ENCODE assay signal across 1 cellular context in the genomic region with DNA sequence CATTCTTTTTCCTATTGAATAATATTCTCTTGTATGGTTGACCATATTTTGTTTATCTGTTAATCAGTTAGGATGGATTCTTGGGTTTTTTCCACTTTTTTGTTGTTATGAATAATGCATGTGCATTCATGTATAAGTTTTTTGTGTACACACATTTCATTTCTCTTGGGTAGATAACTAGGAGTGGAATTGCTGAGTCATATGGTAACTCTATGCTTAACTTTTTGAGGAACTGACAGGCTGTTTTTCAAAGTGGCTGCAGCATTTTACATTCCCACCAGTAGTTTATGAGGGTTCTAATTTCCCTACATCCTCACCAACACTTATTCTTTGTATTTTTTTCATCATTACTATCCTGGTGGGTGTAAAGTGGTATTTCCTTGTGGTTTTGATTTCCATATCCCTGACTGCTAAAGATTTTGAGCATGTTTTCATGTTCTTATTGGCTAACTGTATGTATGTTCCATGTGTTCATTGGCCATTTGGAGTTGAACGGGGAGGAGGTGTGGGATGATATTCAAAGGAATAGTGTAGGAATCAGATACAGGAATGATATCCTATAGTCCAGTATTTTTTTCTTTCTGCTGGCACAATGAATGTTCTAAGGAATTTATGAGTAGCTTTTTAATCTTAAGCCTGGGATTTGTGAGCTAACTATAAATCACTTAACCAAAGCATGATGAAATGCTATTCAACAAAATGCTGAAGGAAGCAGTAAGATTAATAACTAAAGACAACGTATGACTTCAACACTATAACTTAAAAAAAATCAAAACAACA.
TF ChIP-seq lines count a peak whose summit lies in the region.

No MANE protein-coding gene starts in this region.

TF ChIP-seq in K562, 482 proteins besides CTCF, POLR2A, EP300 and RAD21 (continued from another document):
- TF ChIP-seq, protein P1, sequence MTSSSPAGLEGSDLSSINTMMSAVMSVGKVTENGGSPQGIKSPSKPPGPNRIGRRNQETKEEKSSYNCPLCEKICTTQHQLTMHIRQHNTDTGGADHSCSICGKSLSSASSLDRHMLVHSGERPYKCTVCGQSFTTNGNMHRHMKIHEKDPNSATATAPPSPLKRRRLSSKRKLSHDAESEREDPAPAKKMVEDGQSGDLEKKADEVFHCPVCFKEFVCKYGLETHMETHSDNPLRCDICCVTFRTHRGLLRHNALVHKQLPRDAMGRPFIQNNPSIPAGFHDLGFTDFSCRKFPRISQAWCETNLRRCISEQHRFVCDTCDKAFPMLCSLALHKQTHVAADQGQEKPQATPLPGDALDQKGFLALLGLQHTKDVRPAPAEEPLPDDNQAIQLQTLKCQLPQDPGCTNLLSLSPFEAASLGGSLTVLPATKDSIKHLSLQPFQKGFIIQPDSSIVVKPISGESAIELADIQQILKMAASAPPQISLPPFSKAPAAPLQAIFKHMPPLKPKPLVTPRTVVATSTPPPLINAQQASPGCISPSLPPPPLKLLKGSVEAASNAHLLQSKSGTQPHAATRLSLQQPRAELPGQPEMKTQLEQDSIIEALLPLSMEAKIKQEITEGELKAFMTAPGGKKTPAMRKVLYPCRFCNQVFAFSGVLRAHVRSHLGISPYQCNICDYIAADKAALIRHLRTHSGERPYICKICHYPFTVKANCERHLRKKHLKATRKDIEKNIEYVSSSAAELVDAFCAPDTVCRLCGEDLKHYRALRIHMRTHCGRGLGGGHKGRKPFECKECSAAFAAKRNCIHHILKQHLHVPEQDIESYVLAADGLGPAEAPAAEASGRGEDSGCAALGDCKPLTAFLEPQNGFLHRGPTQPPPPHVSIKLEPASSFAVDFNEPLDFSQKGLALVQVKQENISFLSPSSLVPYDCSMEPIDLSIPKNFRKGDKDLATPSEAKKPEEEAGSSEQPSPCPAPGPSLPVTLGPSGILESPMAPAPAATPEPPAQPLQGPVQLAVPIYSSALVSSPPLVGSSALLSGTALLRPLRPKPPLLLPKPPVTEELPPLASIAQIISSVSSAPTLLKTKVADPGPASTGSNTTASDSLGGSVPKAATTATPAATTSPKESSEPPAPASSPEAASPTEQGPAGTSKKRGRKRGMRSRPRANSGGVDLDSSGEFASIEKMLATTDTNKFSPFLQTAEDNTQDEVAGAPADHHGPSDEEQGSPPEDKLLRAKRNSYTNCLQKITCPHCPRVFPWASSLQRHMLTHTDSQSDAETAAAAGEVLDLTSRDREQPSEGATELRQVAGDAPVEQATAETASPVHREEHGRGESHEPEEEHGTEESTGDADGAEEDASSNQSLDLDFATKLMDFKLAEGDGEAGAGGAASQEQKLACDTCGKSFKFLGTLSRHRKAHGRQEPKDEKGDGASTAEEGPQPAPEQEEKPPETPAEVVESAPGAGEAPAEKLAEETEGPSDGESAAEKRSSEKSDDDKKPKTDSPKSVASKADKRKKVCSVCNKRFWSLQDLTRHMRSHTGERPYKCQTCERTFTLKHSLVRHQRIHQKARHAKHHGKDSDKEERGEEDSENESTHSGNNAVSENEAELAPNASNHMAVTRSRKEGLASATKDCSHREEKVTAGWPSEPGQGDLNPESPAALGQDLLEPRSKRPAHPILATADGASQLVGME (CRISPR knock-in tag; IDR thresholded peaks at IDR 0.05) = no peak
- TF ChIP-seq TAF1 (IDR thresholded peaks at IDR 0.05; ENCODE audit: control insufficient read depth, extremely low read depth, insufficient read depth, low read length, severe bottlenecking) = no peak
- TF ChIP-seq, protein P2, sequence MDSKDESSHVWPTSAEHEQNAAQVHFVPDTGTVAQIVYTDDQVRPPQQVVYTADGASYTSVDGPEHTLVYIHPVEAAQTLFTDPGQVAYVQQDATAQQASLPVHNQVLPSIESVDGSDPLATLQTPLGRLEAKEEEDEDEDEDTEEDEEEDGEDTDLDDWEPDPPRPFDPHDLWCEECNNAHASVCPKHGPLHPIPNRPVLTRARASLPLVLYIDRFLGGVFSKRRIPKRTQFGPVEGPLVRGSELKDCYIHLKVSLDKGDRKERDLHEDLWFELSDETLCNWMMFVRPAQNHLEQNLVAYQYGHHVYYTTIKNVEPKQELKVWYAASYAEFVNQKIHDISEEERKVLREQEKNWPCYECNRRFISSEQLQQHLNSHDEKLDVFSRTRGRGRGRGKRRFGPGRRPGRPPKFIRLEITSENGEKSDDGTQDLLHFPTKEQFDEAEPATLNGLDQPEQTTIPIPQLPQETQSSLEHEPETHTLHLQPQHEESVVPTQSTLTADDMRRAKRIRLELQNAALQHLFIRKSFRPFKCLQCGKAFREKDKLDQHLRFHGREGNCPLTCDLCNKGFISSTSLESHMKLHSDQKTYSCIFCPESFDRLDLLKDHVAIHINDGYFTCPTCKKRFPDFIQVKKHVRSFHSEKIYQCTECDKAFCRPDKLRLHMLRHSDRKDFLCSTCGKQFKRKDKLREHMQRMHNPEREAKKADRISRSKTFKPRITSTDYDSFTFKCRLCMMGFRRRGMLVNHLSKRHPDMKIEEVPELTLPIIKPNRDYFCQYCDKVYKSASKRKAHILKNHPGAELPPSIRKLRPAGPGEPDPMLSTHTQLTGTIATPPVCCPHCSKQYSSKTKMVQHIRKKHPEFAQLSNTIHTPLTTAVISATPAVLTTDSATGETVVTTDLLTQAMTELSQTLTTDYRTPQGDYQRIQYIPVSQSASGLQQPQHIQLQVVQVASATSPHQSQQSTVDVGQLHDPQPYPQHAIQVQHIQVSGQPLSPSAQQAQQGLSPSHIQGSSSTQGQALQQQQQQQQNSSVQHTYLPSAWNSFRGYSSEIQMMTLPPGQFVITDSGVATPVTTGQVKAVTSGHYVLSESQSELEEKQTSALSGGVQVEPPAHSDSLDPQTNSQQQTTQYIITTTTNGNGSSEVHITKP (IDR thresholded peaks at IDR 0.05; ENCODE audit: partially characterized antibody) = peak; percentile 42
- TF ChIP-seq TEAD1 (CRISPR knock-in tag; IDR thresholded peaks at IDR 0.05) = peak in 1 of 2 experiments; percentile 52; a peak in 1 of 4 replicates
- TF ChIP-seq, protein P3, sequence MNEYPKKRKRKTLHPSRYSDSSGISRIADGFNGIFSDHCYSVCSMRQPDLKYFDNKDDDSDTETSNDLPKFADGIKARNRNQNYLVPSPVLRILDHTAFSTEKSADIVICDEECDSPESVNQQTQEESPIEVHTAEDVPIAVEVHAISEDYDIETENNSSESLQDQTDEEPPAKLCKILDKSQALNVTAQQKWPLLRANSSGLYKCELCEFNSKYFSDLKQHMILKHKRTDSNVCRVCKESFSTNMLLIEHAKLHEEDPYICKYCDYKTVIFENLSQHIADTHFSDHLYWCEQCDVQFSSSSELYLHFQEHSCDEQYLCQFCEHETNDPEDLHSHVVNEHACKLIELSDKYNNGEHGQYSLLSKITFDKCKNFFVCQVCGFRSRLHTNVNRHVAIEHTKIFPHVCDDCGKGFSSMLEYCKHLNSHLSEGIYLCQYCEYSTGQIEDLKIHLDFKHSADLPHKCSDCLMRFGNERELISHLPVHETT (CRISPR knock-in tag; conservative IDR thresholded peaks at IDR 0.05 in 1 of 2, IDR thresholded peaks at IDR 0.05 in 1 of 2) = no peak
- no peak for TF ChIP-seq CTBP1 (IDR thresholded peaks at IDR 0.05; ENCODE audit: borderline replicate concordance)
- TF ChIP-seq MYBL2 (IDR thresholded peaks at IDR 0.05; ENCODE audit: low read depth) = peak; percentile 39
- TF ChIP-seq MYBL2 (CRISPR knock-in tag; IDR thresholded peaks at IDR 0.05; ENCODE audit: borderline replicate concordance) = no peak
- peak; percentile 95 for TF ChIP-seq BACH1 (tag; IDR thresholded peaks at IDR 0.05)
- 0 out of 2 replicates have a peak, but pooled peaks have one; percentile 19 for TF ChIP-seq ZNF436 (CRISPR knock-in tag; IDR thresholded peaks at IDR 0.05)
- TF ChIP-seq, protein P4, sequence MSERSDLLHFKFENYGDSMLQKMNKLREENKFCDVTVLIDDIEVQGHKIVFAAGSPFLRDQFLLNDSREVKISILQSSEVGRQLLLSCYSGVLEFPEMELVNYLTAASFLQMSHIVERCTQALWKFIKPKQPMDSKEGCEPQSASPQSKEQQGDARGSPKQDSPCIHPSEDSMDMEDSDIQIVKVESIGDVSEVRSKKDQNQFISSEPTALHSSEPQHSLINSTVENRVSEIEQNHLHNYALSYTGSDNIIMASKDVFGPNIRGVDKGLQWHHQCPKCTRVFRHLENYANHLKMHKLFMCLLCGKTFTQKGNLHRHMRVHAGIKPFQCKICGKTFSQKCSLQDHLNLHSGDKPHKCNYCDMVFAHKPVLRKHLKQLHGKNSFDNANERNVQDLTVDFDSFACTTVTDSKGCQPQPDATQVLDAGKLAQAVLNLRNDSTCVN (CRISPR knock-in tag; IDR thresholded peaks at IDR 0.05) = no peak
- no peak for TF ChIP-seq FUS (optimal IDR thresholded peaks at IDR 0.05; ENCODE audit: low read depth, low read length)
- TF ChIP-seq NBN (IDR thresholded peaks at IDR 0.05; ENCODE audit: low read depth) = 0 out of 2 replicates have a peak, but pooled peaks have one; percentile 31
- TF ChIP-seq, protein P5, sequence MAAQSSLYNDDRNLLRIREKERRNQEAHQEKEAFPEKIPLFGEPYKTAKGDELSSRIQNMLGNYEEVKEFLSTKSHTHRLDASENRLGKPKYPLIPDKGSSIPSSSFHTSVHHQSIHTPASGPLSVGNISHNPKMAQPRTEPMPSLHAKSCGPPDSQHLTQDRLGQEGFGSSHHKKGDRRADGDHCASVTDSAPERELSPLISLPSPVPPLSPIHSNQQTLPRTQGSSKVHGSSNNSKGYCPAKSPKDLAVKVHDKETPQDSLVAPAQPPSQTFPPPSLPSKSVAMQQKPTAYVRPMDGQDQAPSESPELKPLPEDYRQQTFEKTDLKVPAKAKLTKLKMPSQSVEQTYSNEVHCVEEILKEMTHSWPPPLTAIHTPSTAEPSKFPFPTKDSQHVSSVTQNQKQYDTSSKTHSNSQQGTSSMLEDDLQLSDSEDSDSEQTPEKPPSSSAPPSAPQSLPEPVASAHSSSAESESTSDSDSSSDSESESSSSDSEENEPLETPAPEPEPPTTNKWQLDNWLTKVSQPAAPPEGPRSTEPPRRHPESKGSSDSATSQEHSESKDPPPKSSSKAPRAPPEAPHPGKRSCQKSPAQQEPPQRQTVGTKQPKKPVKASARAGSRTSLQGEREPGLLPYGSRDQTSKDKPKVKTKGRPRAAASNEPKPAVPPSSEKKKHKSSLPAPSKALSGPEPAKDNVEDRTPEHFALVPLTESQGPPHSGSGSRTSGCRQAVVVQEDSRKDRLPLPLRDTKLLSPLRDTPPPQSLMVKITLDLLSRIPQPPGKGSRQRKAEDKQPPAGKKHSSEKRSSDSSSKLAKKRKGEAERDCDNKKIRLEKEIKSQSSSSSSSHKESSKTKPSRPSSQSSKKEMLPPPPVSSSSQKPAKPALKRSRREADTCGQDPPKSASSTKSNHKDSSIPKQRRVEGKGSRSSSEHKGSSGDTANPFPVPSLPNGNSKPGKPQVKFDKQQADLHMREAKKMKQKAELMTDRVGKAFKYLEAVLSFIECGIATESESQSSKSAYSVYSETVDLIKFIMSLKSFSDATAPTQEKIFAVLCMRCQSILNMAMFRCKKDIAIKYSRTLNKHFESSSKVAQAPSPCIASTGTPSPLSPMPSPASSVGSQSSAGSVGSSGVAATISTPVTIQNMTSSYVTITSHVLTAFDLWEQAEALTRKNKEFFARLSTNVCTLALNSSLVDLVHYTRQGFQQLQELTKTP (IDR thresholded peaks at IDR 0.05; ENCODE audit: low read depth in 1 of 2, partially characterized antibody in 2 of 2) = peak in 1 of 2 experiments; percentile 73
- TF ChIP-seq NCOR1 (IDR thresholded peaks at IDR 0.05) = no peak; the same call in 1 of the 2 replicates
- 0 out of 4 replicates have a peak, but pooled peaks of 1 of the 2 experiments have one; percentile 6 for TF ChIP-seq FOXA3 (CRISPR knock-in tag; conservative IDR thresholded peaks at IDR 0.05 in 1 of 2, IDR thresholded peaks at IDR 0.05 in 1 of 2)
- TF ChIP-seq POLR3A (IDR thresholded peaks at IDR 0.05; ENCODE audit: borderline replicate concordance, extremely low read depth, insufficient read depth, insufficient read length) = no peak
- peak; percentile 65 for TF ChIP-seq MTA1 (IDR thresholded peaks at IDR 0.05; ENCODE audit: borderline replicate concordance)
- TF ChIP-seq, protein P6, sequence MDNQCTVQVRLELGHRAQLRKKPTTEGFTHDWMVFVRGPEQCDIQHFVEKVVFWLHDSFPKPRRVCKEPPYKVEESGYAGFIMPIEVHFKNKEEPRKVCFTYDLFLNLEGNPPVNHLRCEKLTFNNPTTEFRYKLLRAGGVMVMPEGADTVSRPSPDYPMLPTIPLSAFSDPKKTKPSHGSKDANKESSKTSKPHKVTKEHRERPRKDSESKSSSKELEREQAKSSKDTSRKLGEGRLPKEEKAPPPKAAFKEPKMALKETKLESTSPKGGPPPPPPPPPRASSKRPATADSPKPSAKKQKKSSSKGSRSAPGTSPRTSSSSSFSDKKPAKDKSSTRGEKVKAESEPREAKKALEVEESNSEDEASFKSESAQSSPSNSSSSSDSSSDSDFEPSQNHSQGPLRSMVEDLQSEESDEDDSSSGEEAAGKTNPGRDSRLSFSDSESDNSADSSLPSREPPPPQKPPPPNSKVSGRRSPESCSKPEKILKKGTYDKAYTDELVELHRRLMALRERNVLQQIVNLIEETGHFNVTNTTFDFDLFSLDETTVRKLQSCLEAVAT (IDR thresholded peaks at IDR 0.05) = peak; percentile 32 to 51; a peak in 2 of 4 replicates
- 0 out of 2 replicates have a peak, but pooled peaks have one; percentile 15 for TF ChIP-seq KHSRP (IDR thresholded peaks at IDR 0.05)
- TF ChIP-seq TOE1 (IDR thresholded peaks at IDR 0.05; ENCODE audit: borderline replicate concordance) = 0 out of 2 replicates have a peak, but pooled peaks have one; percentile 16
- no peak for TF ChIP-seq TOE1 (CRISPR knock-in tag; IDR thresholded peaks at IDR 0.05; ENCODE audit: borderline replicate concordance, low read depth)
- no peak for TF ChIP-seq EGR1 (conservative IDR thresholded peaks at IDR 0.05)
- no peak for TF ChIP-seq NRF1 (conservative IDR thresholded peaks at IDR 0.05 in 1 of 2, IDR thresholded peaks at IDR 0.05 in 1 of 2)
- TF ChIP-seq POLR2G (IDR thresholded peaks at IDR 0.05; ENCODE audit: low read depth, low read length) = no peak
